In genomic region chr2:65503746-65504145, GRCh38 we compare ENCODE assay signal across 21 cellular contexts.
DNase-seq lines count a peak whose midpoint lies in the region; ATAC-seq and TF ChIP-seq lines count a peak whose summit lies in the region.
"Had no signal": no experiment of that assay in that cellular context is flagged by ENCODE, and none has a peak within 500 bp of the region (broad histone marks: within the 10 kb centered on the region; RNA-seq: fewer than 3 reads in every experiment).

No MANE protein-coding gene starts in this region.

- intact Hi-C loops in right lobe of liver (cut with DNase I) = no loop called here

- H3K27ac Mint-ChIP-seq in stimulated activated effector memory CD8-positive, alpha-beta T cell treated with anti-CD3 and anti-CD28 coated beads, Interleukin-12 subunit alpha, Interleukin-12 subunit beta, amount 100 ng/mL, for 72 hours = no peak overlapping the region
- H3K27ac Mint-ChIP-seq: CD4-positive, alpha-beta memory T cell had no signal

- H3K36me3 ChIP-seq in right lobe of liver = no peaks in the 10 kb centered on the region
- H3K36me3 ChIP-seq: BE2C, MG63, Peyer's patch had no signal

- peak in 10 of 14 donors; percentile 4 to 67 (median 23) for DNase-seq in C1 segment of cervical spinal cord (lab: John Stamatoyannopoulos, UW)
- peak; percentile 17 for DNase-seq in cerebellar cortex (ENCODE audit: low spot score)
- peak; percentile 82 for DNase-seq in medulla oblongata (ENCODE audit: extremely low spot score)
- peak; percentile 58 for DNase-seq in putamen (ENCODE audit: low spot score)
- no peak for DNase-seq in right lobe of liver
- no peak for DNase-seq in NCI-H2227 (lab: John Stamatoyannopoulos, UW; ENCODE audit: unreplicated experiment)
- no peak for DNase-seq in activated CD8-positive, alpha-beta memory T cell treated with anti-CD3 and anti-CD28 coated beads, Interleukin-2, amount 50 U/mL, for 48 hours
- DNase-seq in stimulated activated effector memory CD8-positive, alpha-beta T cell treated with anti-CD3 and anti-CD28 coated beads, Interleukin-12 subunit alpha, Interleukin-12 subunit beta, amount 100 ng/mL, for 72 hours (ENCODE audit: low spot score in 2 of 2) = no peak
- DNase-seq: BE2C; CD4-positive, alpha-beta memory T cell; DMS153; Kasumi-1; MG63; NCI-H1092; NCI-H1436 treated with DMSO at 0.1 percent for 48 hours; NCI-H2029; NCI-H446; NCI-H526 treated with DMSO at 0.1 percent for 48 hours; NK-92 treated with Interleukin-12 subunit alpha and Interleukin-12 subunit beta, amount 100 ng/mL, for 24 hours; Peyer's patch had no signal

- no peaks in the 10 kb centered on the region for H3K4me1 Mint-ChIP-seq in stimulated activated effector memory CD8-positive, alpha-beta T cell treated with anti-CD3 and anti-CD28 coated beads, Interleukin-12 subunit alpha, Interleukin-12 subunit beta, amount 100 ng/mL, for 72 hours
- H3K4me1 Mint-ChIP-seq: CD4-positive, alpha-beta memory T cell had no signal

- no peaks in the 10 kb centered on the region for H3K27me3 ChIP-seq in right lobe of liver
- H3K27me3 ChIP-seq: BE2C, MG63, Peyer's patch had no signal

- 59% methylated on average over 4 of the region's 5 CpGs for WGBS in right lobe of liver (ENCODE audit: insufficient coverage, low coverage, low lambda C conversion rate, missing lambda C conversion rate)

- H3K36me3 Mint-ChIP-seq in stimulated activated effector memory CD8-positive, alpha-beta T cell treated with anti-CD3 and anti-CD28 coated beads, Interleukin-12 subunit alpha, Interleukin-12 subunit beta, amount 100 ng/mL, for 72 hours = no peaks in the 10 kb centered on the region
- H3K36me3 Mint-ChIP-seq: CD4-positive, alpha-beta memory T cell had no signal

- H3K9me3 Mint-ChIP-seq in stimulated activated effector memory CD8-positive, alpha-beta T cell treated with anti-CD3 and anti-CD28 coated beads, Interleukin-12 subunit alpha, Interleukin-12 subunit beta, amount 100 ng/mL, for 72 hours = no peaks in the 10 kb centered on the region

- H3K4me3 Mint-ChIP-seq in stimulated activated effector memory CD8-positive, alpha-beta T cell treated with anti-CD3 and anti-CD28 coated beads, Interleukin-12 subunit alpha, Interleukin-12 subunit beta, amount 100 ng/mL, for 72 hours = no peak overlapping the region
- H3K4me3 Mint-ChIP-seq: CD4-positive, alpha-beta memory T cell had no signal

- H3K9me3 ChIP-seq in right lobe of liver = no peaks in the 10 kb centered on the region
- H3K9me3 ChIP-seq: BE2C, MG63, Peyer's patch had no signal

- H3K4me3 ChIP-seq in right lobe of liver = no peak overlapping the region
- H3K4me3 ChIP-seq: GM12878, MG63, Peyer's patch had no signal

- TF ChIP-seq POLR2A in right lobe of liver (IDR thresholded peaks at IDR 0.05) = no peak

- no peak for ATAC-seq in right lobe of liver
- no peak for ATAC-seq in stimulated activated effector memory CD8-positive, alpha-beta T cell treated with anti-CD3 and anti-CD28 coated beads, Interleukin-12 subunit alpha, Interleukin-12 subunit beta, amount 100 ng/mL, for 72 hours
- ATAC-seq: GM12878 had no signal

- peaks cover 0 to 10% (median 3%) of the 10 kb centered on the region in 4 donors for H3K4me1 ChIP-seq in right lobe of liver
- H3K4me1 ChIP-seq: BE2C, Peyer's patch had no signal

- no peak for TF ChIP-seq CTCF in right lobe of liver (IDR thresholded peaks at IDR 0.05)

- H3K27ac ChIP-seq in right lobe of liver = no peak overlapping the region
- H3K27ac ChIP-seq: Peyer's patch had no signal

Comparison
In these comparisons a context has a peak if more than half of its experiments do, and no peak if none do; other contexts are left out.
1. DNase-seq: peak in C1 segment of cervical spinal cord (10 of 14), cerebellar cortex (single experiment), medulla oblongata (single experiment) and putamen (single experiment); none in right lobe of liver (0 of 3), NCI-H2227 (single experiment), activated CD8-positive, alpha-beta memory T cell treated with anti-CD3 and anti-CD28 coated beads, Interleukin-2, amount 50 U/mL, for 48 hours (single experiment) and stimulated activated effector memory CD8-positive, alpha-beta T cell treated with anti-CD3 and anti-CD28 coated beads, Interleukin-12 subunit alpha, Interleukin-12 subunit beta, amount 100 ng/mL, for 72 hours (0 of 2).